13 cellular contexts compared by ENCODE assay signal in genomic region chr10:33129987-33130386, GRCh38.
A peak's percentile ranks its signal among the peaks of the same experiment; 100 is the strongest.
DNase-seq lines count a peak whose midpoint lies in the region; ATAC-seq and TF ChIP-seq lines count a peak whose summit lies in the region.
"Had no signal": no experiment of that assay in that cellular context is flagged by ENCODE, and none has a peak within 500 bp of the region (broad histone marks: within the 10 kb centered on the region; RNA-seq: fewer than 3 reads in every experiment).

No MANE protein-coding gene starts in this region.

- H3K4me1 ChIP-seq in CD8-positive, alpha-beta memory T cell (ENCODE audit: insufficient read depth, low read length) = peaks cover 77% of the 10 kb centered on the region

- H3K36me3 Mint-ChIP-seq in CD8-positive, alpha-beta memory T cell = no peaks in the 10 kb centered on the region

- H3K4me1 Mint-ChIP-seq in CD8-positive, alpha-beta memory T cell = peaks cover 75 to 88% (median 86%) of the 10 kb centered on the region in 3 donors

- no peak for DNase-seq in CD8-positive, alpha-beta memory T cell
- DNase-seq in NCI-H226 (peak; percentile 37), epithelial cell of esophagus (ENCODE audit: low read depth) (peak; percentile 37), renal cortical epithelial cell (ENCODE audit: low read depth) (peak; percentile 52), OCI-M2 (lab: John Stamatoyannopoulos, UW; ENCODE audit: unreplicated experiment) (no peak)
- DNase-seq: central memory CD4-positive, alpha-beta T cell; erythroblast; Karpas-422; left colon; PC-9 had no signal

- H3K9me3 Mint-ChIP-seq in CD8-positive, alpha-beta memory T cell = peaks cover 0 to 2% (median 0%) of the 10 kb centered on the region in 5 donors

- no peaks in the 10 kb centered on the region for H3K36me3 ChIP-seq in CD8-positive, alpha-beta memory T cell (ENCODE audit: insufficient read depth, low read length)

- H3K27ac ChIP-seq in CD8-positive, alpha-beta memory T cell (ENCODE audit: low read depth, low read length) = no peak overlapping the region
- H3K27ac ChIP-seq: PC-9 had no signal

- H3K27me3 ChIP-seq in CD8-positive, alpha-beta memory T cell (ENCODE audit: insufficient read depth, low read length, poor library complexity, severe bottlenecking) = no peaks in the 10 kb centered on the region

- H3K4me3 Mint-ChIP-seq in CD8-positive, alpha-beta memory T cell = no peak overlapping the region

- ATAC-seq in HG03469 (IDR thresholded peaks at IDR 0.05; ENCODE audit: unreplicated experiment) = no peak
- no peak for ATAC-seq in HG03457 (IDR thresholded peaks at IDR 0.05; ENCODE audit: unreplicated experiment)
- ATAC-seq in HG02623 (IDR thresholded peaks at IDR 0.05; ENCODE audit: unreplicated experiment) = no peak
- ATAC-seq: left colon had no signal

- peaks cover 0 to 1% of the 10 kb centered on the region in 2 donors for H3K27me3 Mint-ChIP-seq in CD8-positive, alpha-beta memory T cell

- CTCF ChIA-PET in CD8-positive, alpha-beta memory T cell (lab: Charles Lee) = interaction anchor here (2.0 to 2.4 kb wide), 2 partner anchors 24 to 121 kb away, joined by 6 to 7 read pairs; no protein-coding TSS in a partner anchor

- POLR2A ChIA-PET in CD8-positive, alpha-beta memory T cell (lab: Charles Lee) = no interaction called here

- H3K4me3 ChIP-seq in CD8-positive, alpha-beta memory T cell (ENCODE audit: low read length) = no peak overlapping the region
- no peak overlapping the region for H3K4me3 ChIP-seq in epithelial cell of esophagus (ENCODE audit: low read length)
- H3K4me3 ChIP-seq: PC-9 had no signal

- no peak for TF ChIP-seq CTCF in epithelial cell of esophagus (IDR thresholded peaks at IDR 0.05; ENCODE audit: insufficient read depth, low read depth, low read length, missing control alignments)

- H3K27ac Mint-ChIP-seq in CD8-positive, alpha-beta memory T cell = peak overlapping the region in 6 of 8 donors; percentile 24 to 92 (median 58)

- H3K9me3 ChIP-seq in CD8-positive, alpha-beta memory T cell (ENCODE audit: low read length) = no peaks in the 10 kb centered on the region

Comparison
In these comparisons a context has a peak if more than half of its experiments do, and no peak if none do; other contexts are left out.
1. DNase-seq: peak in NCI-H226 (single experiment), epithelial cell of esophagus (single experiment) and renal cortical epithelial cell (single experiment); none in CD8-positive, alpha-beta memory T cell (0 of 5) and OCI-M2 (single experiment).